13 cellular contexts compared by ENCODE assay signal in genomic region chr1:227891955-227892871, GRCh38. TPM values are rescaled to one million over a fixed set of nuclear protein-coding genes. Genes with fewer than 3 reads are reported as not detected.
DNase-seq lines count a peak whose midpoint lies in the region; ATAC-seq and TF ChIP-seq lines count a peak whose summit lies in the region.
"Had no signal": no experiment of that assay in that cellular context is flagged by ENCODE, and none has a peak within 500 bp of the region (broad histone marks: within the 10 kb centered on the region; RNA-seq: fewer than 3 reads in every experiment).

No MANE protein-coding gene starts in this region.

- no TSS peak for BruUV-seq in Calu3 (replicated peaks; lab: Mats Ljungman, UMichigan)

- H3K36me3 ChIP-seq in WERI-Rb-1 = no peaks in the 10 kb centered on the region
- H3K36me3 ChIP-seq: uterus had no signal

- no peak overlapping the region for H3K4me3 ChIP-seq in WERI-Rb-1 (ENCODE audit: low read depth, low read length)
- H3K4me3 ChIP-seq: body of pancreas, SK-N-MC, uterus had no signal

- no peaks in the 10 kb centered on the region for H3K27me3 ChIP-seq in WERI-Rb-1 (ENCODE audit: insufficient read depth, low read depth, severe bottlenecking)
- H3K27me3 ChIP-seq: body of pancreas, uterus had no signal

- H3K9me3 ChIP-seq in WERI-Rb-1 (ENCODE audit: severe bottlenecking) = no peaks in the 10 kb centered on the region
- H3K9me3 ChIP-seq: body of pancreas, uterus had no signal

- intact Hi-C loops in Calu3 (cut with micrococcal nuclease; ENCODE audit: unreplicated experiment) = no loop called here

- no peaks in the 10 kb centered on the region for H3K36me3 Mint-ChIP-seq in activated T-cell treated with anti-CD3 and anti-CD28 coated beads, Interleukin-2, amount 50 U/mL, for 24 hours (ENCODE audit: low read depth)
- H3K36me3 Mint-ChIP-seq in activated T-cell treated with anti-CD3 and anti-CD28 coated beads, Interleukin-2, amount 50 U/mL, for 4 hours (ENCODE audit: insufficient read depth) = no peaks in the 10 kb centered on the region
- H3K36me3 Mint-ChIP-seq in stimulated activated effector memory CD8-positive, alpha-beta T cell treated with anti-CD3 and anti-CD28 coated beads, Interleukin-12 subunit alpha, Interleukin-12 subunit beta, amount 100 ng/mL, for 72 hours = no peaks in the 10 kb centered on the region
- no peaks in the 10 kb centered on the region for H3K36me3 Mint-ChIP-seq in Calu3 (ENCODE audit: insufficient read depth, unreplicated experiment)

- ATAC-seq in activated T-cell treated with anti-CD3 and anti-CD28 coated beads, Interleukin-2, amount 50 U/mL, for 4 hours = no peak
- no peak for ATAC-seq in stimulated activated effector memory CD8-positive, alpha-beta T cell treated with anti-CD3 and anti-CD28 coated beads, Interleukin-12 subunit alpha, Interleukin-12 subunit beta, amount 100 ng/mL, for 72 hours
- ATAC-seq in HG03280 (IDR thresholded peaks at IDR 0.05; ENCODE audit: unreplicated experiment) = no peak
- no peak for ATAC-seq in HG03139 (IDR thresholded peaks at IDR 0.05; ENCODE audit: unreplicated experiment)
- ATAC-seq: body of pancreas had no signal

- no peak overlapping the region for H3K27ac Mint-ChIP-seq in activated T-cell treated with anti-CD3 and anti-CD28 coated beads, Interleukin-2, amount 50 U/mL, for 24 hours
- peak overlapping the region; percentile 48 for H3K27ac Mint-ChIP-seq in stimulated activated effector memory CD8-positive, alpha-beta T cell treated with anti-CD3 and anti-CD28 coated beads, Interleukin-12 subunit alpha, Interleukin-12 subunit beta, amount 100 ng/mL, for 72 hours
- no peak overlapping the region for H3K27ac Mint-ChIP-seq in Calu3 (ENCODE audit: unreplicated experiment)

- CTCF ChIA-PET in Calu3 (lab: Charles Lee) = no interaction called here

- no peak overlapping the region for H3K4me3 Mint-ChIP-seq in activated T-cell treated with anti-CD3 and anti-CD28 coated beads, Interleukin-2, amount 50 U/mL, for 24 hours
- H3K4me3 Mint-ChIP-seq in activated T-cell treated with anti-CD3 and anti-CD28 coated beads, Interleukin-2, amount 50 U/mL, for 4 hours = no peak overlapping the region
- H3K4me3 Mint-ChIP-seq in stimulated activated effector memory CD8-positive, alpha-beta T cell treated with anti-CD3 and anti-CD28 coated beads, Interleukin-12 subunit alpha, Interleukin-12 subunit beta, amount 100 ng/mL, for 72 hours = no peak overlapping the region
- no peak overlapping the region for H3K4me3 Mint-ChIP-seq in Calu3 (ENCODE audit: low read depth, unreplicated experiment)

- H3K9me3 Mint-ChIP-seq in activated T-cell treated with anti-CD3 and anti-CD28 coated beads, Interleukin-2, amount 50 U/mL, for 24 hours = no peaks in the 10 kb centered on the region
- no peaks in the 10 kb centered on the region for H3K9me3 Mint-ChIP-seq in activated T-cell treated with anti-CD3 and anti-CD28 coated beads, Interleukin-2, amount 50 U/mL, for 4 hours
- H3K9me3 Mint-ChIP-seq in stimulated activated effector memory CD8-positive, alpha-beta T cell treated with anti-CD3 and anti-CD28 coated beads, Interleukin-12 subunit alpha, Interleukin-12 subunit beta, amount 100 ng/mL, for 72 hours = no peaks in the 10 kb centered on the region
- H3K9me3 Mint-ChIP-seq in Calu3 (ENCODE audit: low read depth, unreplicated experiment) = no peaks in the 10 kb centered on the region

- H3K27me3 Mint-ChIP-seq in activated T-cell treated with anti-CD3 and anti-CD28 coated beads, Interleukin-2, amount 50 U/mL, for 24 hours = no peaks in the 10 kb centered on the region
- H3K27me3 Mint-ChIP-seq in activated T-cell treated with anti-CD3 and anti-CD28 coated beads, Interleukin-2, amount 50 U/mL, for 4 hours (ENCODE audit: low read depth) = no peaks in the 10 kb centered on the region
- H3K27me3 Mint-ChIP-seq in Calu3 (ENCODE audit: unreplicated experiment) = peaks cover 10% of the 10 kb centered on the region

- TF ChIP-seq CTCF in WERI-Rb-1 (IDR thresholded peaks at IDR 0.05; ENCODE audit: low read depth, low read length) = no peak
- no peak for TF ChIP-seq CTCF in Calu3 (IDR thresholded peaks at IDR 0.05; ENCODE audit: unreplicated experiment)

- H3K27ac ChIP-seq in WERI-Rb-1 = no peak overlapping the region
- H3K27ac ChIP-seq: body of pancreas, SK-N-MC, uterus had no signal

- H3K4me1 Mint-ChIP-seq in activated T-cell treated with anti-CD3 and anti-CD28 coated beads, Interleukin-2, amount 50 U/mL, for 24 hours (ENCODE audit: low read depth) = peaks cover 3% of the 10 kb centered on the region
- H3K4me1 Mint-ChIP-seq in activated T-cell treated with anti-CD3 and anti-CD28 coated beads, Interleukin-2, amount 50 U/mL, for 4 hours (ENCODE audit: low read depth) = peaks cover 7% of the 10 kb centered on the region
- H3K4me1 Mint-ChIP-seq in stimulated activated effector memory CD8-positive, alpha-beta T cell treated with anti-CD3 and anti-CD28 coated beads, Interleukin-12 subunit alpha, Interleukin-12 subunit beta, amount 100 ng/mL, for 72 hours = peaks cover 4% of the 10 kb centered on the region
- H3K4me1 Mint-ChIP-seq in Calu3 (ENCODE audit: low read depth, unreplicated experiment) = no peaks in the 10 kb centered on the region

- peak; percentile 25 for DNase-seq in activated T-cell treated with anti-CD3 and anti-CD28 coated beads, Interleukin-2, amount 50 U/mL, for 24 hours
- no peak for DNase-seq in activated T-cell treated with anti-CD3 and anti-CD28 coated beads, Interleukin-2, amount 50 U/mL, for 4 hours
- peak; percentile 2 for DNase-seq in WERI-Rb-1
- DNase-seq in islet precursor cell = peak; percentile 82
- peak in 1 of 2 donors; percentile 2 for DNase-seq in stimulated activated effector memory CD8-positive, alpha-beta T cell treated with anti-CD3 and anti-CD28 coated beads, Interleukin-12 subunit alpha, Interleukin-12 subunit beta, amount 100 ng/mL, for 72 hours (ENCODE audit: low spot score in 2 of 2)
- DNase-seq in Calu3 = no peak
- DNase-seq: kidney glomerular epithelial cell, NCI-H2227 treated with DMSO at 0.1 percent for 48 hours had no signal

RNA-seq across cellular contexts. Expression of gene WNT9A, which starts 55.5 kb away (rescaled TPM):
- under 1 TPM; 0.05 to 0.08 (median 0.05) TPM for total RNA-seq in activated T-cell treated with anti-CD3 and anti-CD28 coated beads, Interleukin-2, amount 50 U/mL, for 4 hours
- total RNA-seq in Calu3 (2022) = 0.24 and 0.37 TPM in 2 replicates

Comparison
In these comparisons a context has a peak if more than half of its experiments do, and no peak if none do; other contexts are left out.
1. DNase-seq: peak in activated T-cell treated with anti-CD3 and anti-CD28 coated beads, Interleukin-2, amount 50 U/mL, for 24 hours (single experiment), WERI-Rb-1 (single experiment) and islet precursor cell (single experiment); none in activated T-cell treated with anti-CD3 and anti-CD28 coated beads, Interleukin-2, amount 50 U/mL, for 4 hours (single experiment) and Calu3 (single experiment).